ENCODE assay signal across 8 cellular contexts in the genomic region with DNA sequence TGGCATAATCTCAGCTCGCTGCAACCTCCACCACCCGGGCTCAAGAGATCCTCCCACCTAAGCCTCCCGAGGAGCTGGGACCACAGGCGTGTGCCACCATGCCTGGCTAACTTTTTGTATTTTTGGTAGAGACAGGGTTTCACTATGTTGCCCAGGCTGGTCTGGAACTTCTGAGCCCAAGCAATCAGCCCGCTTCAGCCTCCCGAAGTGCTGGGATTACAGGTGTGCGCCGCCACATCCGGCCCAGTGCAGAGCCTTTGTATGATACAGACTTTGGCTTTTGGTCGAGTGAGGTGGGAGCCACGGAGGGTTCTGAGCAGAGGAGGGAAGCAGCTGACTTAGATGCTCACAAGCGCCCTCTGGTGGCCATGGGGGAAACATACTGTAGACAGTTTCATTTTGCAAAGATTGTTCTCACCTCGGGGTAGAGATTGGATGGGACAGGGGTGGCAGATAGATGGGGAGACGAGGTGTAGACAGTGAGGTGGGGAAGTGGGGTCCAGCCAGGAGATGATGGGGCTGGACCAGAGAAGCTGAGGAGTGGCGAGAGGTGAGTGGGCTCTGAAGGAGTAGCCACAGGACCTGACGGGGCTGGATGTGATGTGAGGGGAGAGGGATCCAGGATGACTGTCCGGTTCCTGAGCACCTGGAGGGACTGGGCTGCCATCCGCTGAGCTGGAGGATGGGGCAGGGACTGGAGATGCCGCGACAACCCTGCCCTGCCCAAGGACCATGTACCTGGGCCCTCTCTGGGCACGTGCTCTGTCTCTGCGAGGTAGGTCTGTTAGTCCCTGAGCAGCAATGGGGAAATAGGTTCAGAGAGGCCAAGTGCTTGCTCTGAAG.
DNase-seq lines count a peak whose midpoint lies in the region; ATAC-seq and TF ChIP-seq lines count a peak whose summit lies in the region.
"Not testable (repeated sequence)": the region's sequence is repeated elsewhere in the genome, so short reads cannot be mapped to it uniquely, and the experiment has no call there.

No MANE protein-coding gene starts in this region.

- not testable (repeated sequence) for H3K4me3 ChIP-seq in GM12865 (ENCODE audit: low read depth, low read length); spleen; upper lobe of left lung

- peak; percentile 61 to 75 for ATAC-seq in upper lobe of left lung (ENCODE audit: low FRiP score in 2 of 2)

- H3K36me3 ChIP-seq in spleen, upper lobe of left lung: not testable (repeated sequence)

- intact Hi-C loops in spleen (cut with DNase I; ENCODE audit: low total_unique reads): not testable (repeated sequence)

- peak; percentile 65 for TF ChIP-seq CTCF in GM12865 (IDR thresholded peaks at IDR 0.05; ENCODE audit: insufficient read depth, low read depth, low read length, missing control alignments)
- peak; percentile 43 to 84 (median 75) for TF ChIP-seq CTCF in spleen (IDR thresholded peaks at IDR 0.05 in 8 of 11, conservative IDR thresholded peaks at IDR 0.05 in 3 of 11)
- TF ChIP-seq CTCF in upper lobe of left lung (IDR thresholded peaks at IDR 0.05): peak; percentile 56 to 70 (median 66)

- H3K4me1 ChIP-seq in spleen: peaks cover 0 to 19% (median 4%) of the 10 kb centered on the region in 6 donors
- H3K4me1 ChIP-seq in upper lobe of left lung: not testable (repeated sequence)

- peak; percentile 80 for DNase-seq in GM12865 (ENCODE audit: low read depth)
- DNase-seq in NCI-H1417 (lab: John Stamatoyannopoulos, UW): peak; percentile 13 to 60 (median 33)
- DNase-seq in SW480 (ENCODE audit: low spot score): peak; percentile 32
- DNase-seq in activated T-cell treated with anti-CD3 and anti-CD28 coated beads, Interleukin-2, amount 50 U/mL, for 1 hour: peak; percentile 78
- DNase-seq in ecto neural progenitor cell (ENCODE audit: low spot score): peak; percentile 74
- peak; percentile 60 for DNase-seq in kidney tubule cell (ENCODE audit: low spot score)
- peak; percentile 93 for DNase-seq in spleen
- DNase-seq in upper lobe of left lung: peak; percentile 48 to 70

- not testable (repeated sequence) for TF ChIP-seq EP300 in upper lobe of left lung (IDR thresholded peaks at IDR 0.05)

- not testable (repeated sequence) for H3K27me3 ChIP-seq in spleen (replicated peaks in 1 of 7); upper lobe of left lung

- not testable (repeated sequence) for H3K27ac ChIP-seq in spleen, upper lobe of left lung

- TF ChIP-seq POLR2A in spleen (IDR thresholded peaks at IDR 0.05); upper lobe of left lung (IDR thresholded peaks at IDR 0.05): not testable (repeated sequence)

- WGBS in spleen, 5 donors: 65 to 76% (median 72%) methylated on average over 22 of the region's 22 CpGs
- WGBS in upper lobe of left lung, 2 donors: 72 to 77% methylated on average over 15 to 20 of the region's 22 CpGs

- H3K9me3 ChIP-seq in spleen, upper lobe of left lung: not testable (repeated sequence)

Comparison
In these comparisons a context has a peak if more than half of its experiments do, and no peak if none do; other contexts are left out.
1. DNase-seq: peak in every context shown above with its lines; median percentile 93 in spleen; 80 in GM12865; 78 in activated T-cell treated with anti-CD3 and anti-CD28 coated beads, Interleukin-2, amount 50 U/mL, for 1 hour; 74 in ecto neural progenitor cell; 60 in kidney tubule cell; 59 in upper lobe of left lung; 33 in NCI-H1417; 32 in SW480.